Comparison of ENCODE assay signal across 2 cellular contexts in the genomic region with DNA sequence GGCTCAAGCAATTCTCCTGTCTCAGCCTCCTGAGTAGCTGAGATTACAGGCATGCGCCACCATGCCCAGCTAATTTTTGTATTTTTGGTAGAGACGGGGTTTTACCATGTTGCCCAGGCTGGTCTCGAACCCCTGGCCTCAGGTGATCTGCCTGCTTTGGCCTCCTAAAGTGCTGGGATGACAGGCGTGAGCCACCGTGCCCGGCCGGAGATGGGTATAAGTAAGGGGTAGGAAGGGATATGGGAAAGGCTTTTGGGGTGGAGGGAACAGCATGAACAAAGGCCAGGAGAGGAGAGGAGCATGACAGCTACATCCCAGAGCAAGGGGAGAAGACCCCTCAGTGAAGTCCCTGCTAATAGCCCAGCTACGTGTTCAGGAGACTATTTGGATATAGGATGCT. TPM values are rescaled to one million over a fixed set of nuclear protein-coding genes. Genes with fewer than 3 reads are reported as not detected.
"Had no signal": no experiment of that assay in that cellular context is flagged by ENCODE, and none has a peak within 500 bp of the region (broad histone marks: within the 10 kb centered on the region; RNA-seq: fewer than 3 reads in every experiment).

No MANE protein-coding gene starts in this region.

RNA-seq across cellular contexts. Expression of gene TOGARAM2, which starts 3.1 kb away (rescaled TPM):
- total RNA-seq: NCI-H460, RPMI7951 had no signal
